18 cellular contexts compared by ENCODE assay signal in the genomic region with DNA sequence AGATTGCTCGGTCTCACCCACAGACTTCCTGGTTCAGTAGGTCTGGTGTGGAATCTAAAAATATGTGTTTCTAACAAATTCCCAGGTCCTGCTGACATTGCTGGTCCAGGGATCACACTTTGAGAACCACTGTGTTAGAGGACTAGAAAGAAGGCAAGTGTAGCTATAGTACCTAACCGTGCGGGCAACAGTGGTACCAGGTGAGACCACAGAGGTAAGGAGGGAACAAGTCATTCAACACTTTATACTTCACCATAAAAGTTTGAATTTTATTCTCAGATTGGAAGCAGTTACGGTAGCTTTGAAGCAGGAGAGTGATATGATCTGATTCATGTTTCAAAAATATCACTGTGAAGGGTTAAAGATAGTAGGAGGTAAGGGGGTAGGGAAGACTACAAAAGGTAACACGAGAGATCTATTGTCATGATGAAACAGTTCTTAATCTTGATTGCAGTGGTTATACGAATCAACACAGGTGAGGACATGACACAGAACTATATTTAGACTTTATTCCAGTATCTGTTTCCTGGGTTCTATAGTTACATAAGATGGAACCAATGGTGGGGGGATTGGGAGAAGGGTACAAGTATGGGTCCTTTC.
DNase-seq lines count a peak whose midpoint lies in the region; ATAC-seq and TF ChIP-seq lines count a peak whose summit lies in the region.
"Had no signal": no experiment of that assay in that cellular context is flagged by ENCODE, and none has a peak within 500 bp of the region (broad histone marks: within the 10 kb centered on the region; RNA-seq: fewer than 3 reads in every experiment).

No MANE protein-coding gene starts in this region.

- peak overlapping the region; percentile 64 for H3K27ac Mint-ChIP-seq in activated CD4-positive, alpha-beta T cell treated with anti-CD3 and anti-CD28 coated beads, Interleukin-2, amount 10 ng/mL, durations not matched to agents 7 days and 5 days
- H3K27ac Mint-ChIP-seq in activated naive CD8-positive, alpha-beta T cell treated with anti-CD3 and anti-CD28 coated beads, Interleukin-2, amount 10 ng/mL, durations not matched to agents 7 days and 5 days = no peak overlapping the region
- H3K27ac Mint-ChIP-seq in natural killer cell (peak overlapping the region; percentile 39 to 77), glutamatergic neuron (ENCODE audit: unreplicated experiment) (no peak overlapping the region)

- ATAC-seq in HG03439 (IDR thresholded peaks at IDR 0.05; ENCODE audit: unreplicated experiment) (peak; percentile 5), natural killer cell (no peak), GM18870 (IDR thresholded peaks at IDR 0.05; ENCODE audit: unreplicated experiment) (no peak)
- ATAC-seq in activated naive CD8-positive, alpha-beta T cell treated with anti-CD3 and anti-CD28 coated beads, Interleukin-2, amount 10 ng/mL, durations not matched to agents 7 days and 5 days (ENCODE audit: low read depth) = peak; percentile 36
- ATAC-seq: HepG2, left colon had no signal

- no peak for TF ChIP-seq CTCF in natural killer cell (IDR thresholded peaks at IDR 0.05)
- no peak for TF ChIP-seq CTCF in glutamatergic neuron (IDR thresholded peaks at IDR 0.05; ENCODE audit: partially characterized antibody, unreplicated experiment)

- peaks cover 63% of the 10 kb centered on the region for H3K36me3 Mint-ChIP-seq in activated CD4-positive, alpha-beta T cell treated with anti-CD3 and anti-CD28 coated beads, Interleukin-2, amount 10 ng/mL, durations not matched to agents 7 days and 5 days (ENCODE audit: low read depth)
- peaks cover 51% of the 10 kb centered on the region for H3K36me3 Mint-ChIP-seq in activated naive CD8-positive, alpha-beta T cell treated with anti-CD3 and anti-CD28 coated beads, Interleukin-2, amount 10 ng/mL, durations not matched to agents 7 days and 5 days
- peaks cover 6% of the 10 kb centered on the region for H3K36me3 Mint-ChIP-seq in natural killer cell
- H3K36me3 Mint-ChIP-seq in glutamatergic neuron (ENCODE audit: unreplicated experiment) = peaks cover 12% of the 10 kb centered on the region

- POLR2A ChIA-PET in activated CD4-positive, alpha-beta T cell treated with anti-CD3 and anti-CD28 coated beads, Interleukin-2, amount 10 ng/mL, durations not matched to agents 7 days and 5 days (lab: Charles Lee) = interaction anchor here (1.0 kb wide), 1 partner anchor 51 kb away, joined by 6 read pairs; no protein-coding TSS in a partner anchor
- POLR2A ChIA-PET in activated naive CD8-positive, alpha-beta T cell treated with anti-CD3 and anti-CD28 coated beads, Interleukin-2, amount 10 ng/mL, durations not matched to agents 7 days and 5 days (lab: Charles Lee) = no interaction called here

- H3K4me3 Mint-ChIP-seq in activated CD4-positive, alpha-beta T cell treated with anti-CD3 and anti-CD28 coated beads, Interleukin-2, amount 10 ng/mL, durations not matched to agents 7 days and 5 days = no peak overlapping the region
- no peak overlapping the region for H3K4me3 Mint-ChIP-seq in activated naive CD8-positive, alpha-beta T cell treated with anti-CD3 and anti-CD28 coated beads, Interleukin-2, amount 10 ng/mL, durations not matched to agents 7 days and 5 days
- H3K4me3 Mint-ChIP-seq in natural killer cell (peak overlapping the region; percentile 11), glutamatergic neuron (ENCODE audit: unreplicated experiment) (no peak overlapping the region)

- intact Hi-C loops in natural killer cell (cut with micrococcal nuclease) = no loop called here

- peaks cover 4% of the 10 kb centered on the region for H3K9me3 Mint-ChIP-seq in activated CD4-positive, alpha-beta T cell treated with anti-CD3 and anti-CD28 coated beads, Interleukin-2, amount 10 ng/mL, durations not matched to agents 7 days and 5 days
- peaks cover 5% of the 10 kb centered on the region for H3K9me3 Mint-ChIP-seq in activated naive CD8-positive, alpha-beta T cell treated with anti-CD3 and anti-CD28 coated beads, Interleukin-2, amount 10 ng/mL, durations not matched to agents 7 days and 5 days
- no peaks in the 10 kb centered on the region for H3K9me3 Mint-ChIP-seq in natural killer cell
- no peaks in the 10 kb centered on the region for H3K9me3 Mint-ChIP-seq in glutamatergic neuron (ENCODE audit: unreplicated experiment)

- H3K4me1 Mint-ChIP-seq in activated CD4-positive, alpha-beta T cell treated with anti-CD3 and anti-CD28 coated beads, Interleukin-2, amount 10 ng/mL, durations not matched to agents 7 days and 5 days = peaks cover 46% of the 10 kb centered on the region
- H3K4me1 Mint-ChIP-seq in activated naive CD8-positive, alpha-beta T cell treated with anti-CD3 and anti-CD28 coated beads, Interleukin-2, amount 10 ng/mL, durations not matched to agents 7 days and 5 days = peaks cover 23% of the 10 kb centered on the region
- H3K4me1 Mint-ChIP-seq in natural killer cell (peaks cover 69 to 71% of the 10 kb centered on the region in 2 donors), glutamatergic neuron (ENCODE audit: low read depth, unreplicated experiment) (no peaks in the 10 kb centered on the region)

- H3K27me3 Mint-ChIP-seq in activated CD4-positive, alpha-beta T cell treated with anti-CD3 and anti-CD28 coated beads, Interleukin-2, amount 10 ng/mL, durations not matched to agents 7 days and 5 days = no peaks in the 10 kb centered on the region
- H3K27me3 Mint-ChIP-seq in activated naive CD8-positive, alpha-beta T cell treated with anti-CD3 and anti-CD28 coated beads, Interleukin-2, amount 10 ng/mL, durations not matched to agents 7 days and 5 days = no peaks in the 10 kb centered on the region
- H3K27me3 Mint-ChIP-seq in natural killer cell (ENCODE audit: low read depth in 2 of 2) = no peaks in the 10 kb centered on the region
- peaks cover 2% of the 10 kb centered on the region for H3K27me3 Mint-ChIP-seq in glutamatergic neuron (ENCODE audit: unreplicated experiment)

- CTCF ChIA-PET in activated CD4-positive, alpha-beta T cell treated with anti-CD3 and anti-CD28 coated beads, Interleukin-2, amount 10 ng/mL, durations not matched to agents 7 days and 5 days (lab: Charles Lee) = interaction anchor here (1.2 to 4.1 kb wide), 4 partner anchors 10 to 21 kb away, joined by 3 to 12 read pairs (median 3); no protein-coding TSS in a partner anchor

- DNase-seq in activated CD4-positive, alpha-beta T cell treated with anti-CD3 and anti-CD28 coated beads, Interleukin-2, amount 10 ng/mL, durations not matched to agents 7 days and 5 days = no peak
- no peak for DNase-seq in activated CD4-positive, alpha-beta T cell treated with anti-CD3 and anti-CD28 coated beads, Interleukin-2, amount 50 U/mL, for 4 hours
- DNase-seq in activated naive CD8-positive, alpha-beta T cell treated with anti-CD3 and anti-CD28 coated beads, Interleukin-2, amount 10 ng/mL, durations not matched to agents 7 days and 5 days = no peak
- DNase-seq in natural killer cell (no peak), NCI-H2171 (lab: John Stamatoyannopoulos, UW) (no peak), glutamatergic neuron (no peak)
- DNase-seq: activated gamma-delta T cell treated with Interleukin-2 at 50 U/mL for 16 hours, DMS 273 treated with DMSO at 0.1 percent for 48 hours, foreskin fibroblast, left colon, NCI-H2029 treated with DMSO at 0.1 percent for 48 hours, NCI-H524 treated with DMSO at 0.1 percent for 48 hours, nucleus accumbens, retina, trophoblast cell had no signal

Comparison
In these comparisons a context has a peak if more than half of its experiments do, and no peak if none do; other contexts are left out.
1. H3K27ac Mint-ChIP-seq: peak in activated CD4-positive, alpha-beta T cell treated with anti-CD3 and anti-CD28 coated beads, Interleukin-2, amount 10 ng/mL, durations not matched to agents 7 days and 5 days (single experiment) and natural killer cell (2 of 2); none in activated naive CD8-positive, alpha-beta T cell treated with anti-CD3 and anti-CD28 coated beads, Interleukin-2, amount 10 ng/mL, durations not matched to agents 7 days and 5 days (single experiment) and glutamatergic neuron (single experiment).
2. ATAC-seq: peak in HG03439 (single experiment) and activated naive CD8-positive, alpha-beta T cell treated with anti-CD3 and anti-CD28 coated beads, Interleukin-2, amount 10 ng/mL, durations not matched to agents 7 days and 5 days (single experiment); none in natural killer cell (0 of 3) and GM18870 (single experiment).